ENCODE assay signal across 9 cellular contexts in genomic region chr12:109428038-109428629, GRCh38. TPM values are rescaled to one million over a fixed set of nuclear protein-coding genes. Genes with fewer than 3 reads are reported as not detected.
DNase-seq lines count a peak whose midpoint lies in the region; ATAC-seq, FAIRE-seq and TF ChIP-seq lines count a peak whose summit lies in the region.
"Had no signal": no experiment of that assay in that cellular context is flagged by ENCODE, and none has a peak within 500 bp of the region (broad histone marks: within the 10 kb centered on the region; RNA-seq: fewer than 3 reads in every experiment).

No MANE protein-coding gene starts in this region.

- peaks cover 2 to 7% (median 6%) of the 10 kb centered on the region in 4 donors for H3K4me1 Mint-ChIP-seq in CD4-positive, alpha-beta memory T cell
- peaks cover 5% of the 10 kb centered on the region for H3K4me1 Mint-ChIP-seq in GM23338

- no peak overlapping the region for H3K4me2 ChIP-seq in GM23338

- intact Hi-C loops in CD4-positive, alpha-beta memory T cell (cut with micrococcal nuclease) = loop anchor here (1.0 kb wide), 1 partner anchor 347 kb away; no protein-coding TSS in a partner anchor
- intact Hi-C loops in ascending aorta (cut with DNase I) = loop anchor here (1.0 kb wide), 2 partner anchors 35 to 49 kb away; partner anchors contain the start of genes KCTD10 and UBE3B

- no peak overlapping the region for H3K4me3 ChIP-seq in CD4-positive, alpha-beta memory T cell (ENCODE audit: low read length in 2 of 2)
- no peak overlapping the region for H3K4me3 ChIP-seq in GM23338
- H3K4me3 ChIP-seq in ascending aorta = no peak overlapping the region
- H3K4me3 ChIP-seq in small intestine (ENCODE audit: low read depth in 1 of 2, low read length in 2 of 2) = no peak overlapping the region

- no peaks in the 10 kb centered on the region; the same call in 1 of the 2 replicates for H4K20me1 ChIP-seq in GM23338 (replicated peaks; ENCODE audit: insufficient read depth)

- TF ChIP-seq CTCF in GM23338 (conservative IDR thresholded peaks at IDR 0.05; ENCODE audit: low read depth in 2 of 2) (peak; percentile 96 to 99), ascending aorta (IDR thresholded peaks at IDR 0.05) (peak; percentile 73 to 98 (median 98))

- peaks cover 8 to 11% of the 10 kb centered on the region in 2 donors for H3K27me3 Mint-ChIP-seq in CD4-positive, alpha-beta memory T cell
- peaks cover 6% of the 10 kb centered on the region for H3K27me3 Mint-ChIP-seq in GM23338 (ENCODE audit: insufficient read depth, low read depth, poor library complexity)

- POLR2A ChIA-PET in CD4-positive, alpha-beta memory T cell (lab: Charles Lee; ENCODE audit: partially characterized antibody) = no interaction called here

- 18 to 22% (median 20%) methylated on average over 8 of the region's 8 CpGs for WGBS in small intestine, 3 donors

- H3K27me3 ChIP-seq in CD4-positive, alpha-beta memory T cell (ENCODE audit: insufficient read depth, low read length) = no peaks in the 10 kb centered on the region
- H3K27me3 ChIP-seq in GM23338 (ENCODE audit: insufficient read depth) = no peaks in the 10 kb centered on the region
- no peaks in the 10 kb centered on the region for H3K27me3 ChIP-seq in ascending aorta
- H3K27me3 ChIP-seq in small intestine (ENCODE audit: control insufficient read depth in 2 of 2, insufficient read depth in 2 of 2, low read length in 2 of 2) = no peaks in the 10 kb centered on the region

- peaks cover 0 to 4% (median 0%) of the 10 kb centered on the region in 8 donors for H3K9me3 Mint-ChIP-seq in CD4-positive, alpha-beta memory T cell
- H3K9me3 Mint-ChIP-seq in GM23338 = peaks cover 7% of the 10 kb centered on the region; the same call in 2 of the 3 replicates

- CTCF ChIA-PET in CD4-positive, alpha-beta memory T cell (lab: Charles Lee; ENCODE audit: partially characterized antibody) = interaction anchor here (0.7 to 2.7 kb wide), 20 partner anchors 9 to 370 kb away, joined by 3 to 15 read pairs (median 4); partner anchors contain the start of genes KCTD10 and UBE3B

- peaks cover 4% of the 10 kb centered on the region for H3K4me1 ChIP-seq in CD4-positive, alpha-beta memory T cell (ENCODE audit: insufficient read depth, low read length)
- H3K4me1 ChIP-seq in GM23338 (ENCODE audit: insufficient read depth) (no peaks in the 10 kb centered on the region), ascending aorta (peaks cover 0 to 3% of the 10 kb centered on the region in 2 donors), small intestine (ENCODE audit: control insufficient read depth in 2 of 2, insufficient read depth in 1 of 2, low read depth in 1 of 2, low read length in 1 of 2) (no peaks in the 10 kb centered on the region)

- no peak for FAIRE-seq in small intestine (lab: Jason Lieb, UNC)

- H2AFZ ChIP-seq in GM23338 = no peak overlapping the region

- no peaks in the 10 kb centered on the region for H3K9me3 ChIP-seq in CD4-positive, alpha-beta memory T cell (ENCODE audit: control insufficient read depth in 1 of 2, low read length in 2 of 2)
- H3K9me3 ChIP-seq in ascending aorta (no peaks in the 10 kb centered on the region), small intestine (ENCODE audit: control insufficient read depth, low read depth) (no peaks in the 10 kb centered on the region)

- DNase-seq in CD4-positive, alpha-beta memory T cell = peak; percentile 57 to 70 (median 64)
- peak; percentile 86 for DNase-seq in GM23338 (ENCODE audit: low spot score)
- peak; percentile 55 for DNase-seq in NCI-H187 treated with DMSO at 0.1 percent for 48 hours (lab: John Stamatoyannopoulos, UW)
- peak; percentile 28 for DNase-seq in T-helper 22 cell (ENCODE audit: low read depth)
- DNase-seq in ascending aorta (ENCODE audit: low spot score in 2 of 2) = peak; percentile 31 to 91
- DNase-seq in hippocampal formation (lab: John Stamatoyannopoulos, UW) = peak; percentile 66 to 67
- peak; percentile 77 for DNase-seq in small intestine

- no peak overlapping the region for H3K27ac ChIP-seq in CD4-positive, alpha-beta memory T cell (ENCODE audit: low read depth, low read length)
- no peak overlapping the region for H3K27ac ChIP-seq in GM23338 (ENCODE audit: low read depth)
- H3K27ac ChIP-seq in ascending aorta = no peak overlapping the region
- H3K27ac ChIP-seq in small intestine (ENCODE audit: low read depth in 1 of 2, low read length in 1 of 2) = no peak overlapping the region

- no peaks in the 10 kb centered on the region for H3K36me3 ChIP-seq in CD4-positive, alpha-beta memory T cell (ENCODE audit: insufficient read depth, low read length)
- H3K36me3 ChIP-seq in GM23338 (ENCODE audit: insufficient read depth) (no peaks in the 10 kb centered on the region), ascending aorta (no peaks in the 10 kb centered on the region), small intestine (ENCODE audit: control insufficient read depth in 2 of 2, insufficient read depth in 2 of 2, low read length in 2 of 2) (no peaks in the 10 kb centered on the region)

- H3K27ac Mint-ChIP-seq in CD4-positive, alpha-beta memory T cell = no peak overlapping the region
- no peak overlapping the region for H3K27ac Mint-ChIP-seq in GM23338
- H3K27ac Mint-ChIP-seq: IgD-negative memory B cell had no signal

- H3K79me2 ChIP-seq in GM23338 (replicated peaks; ENCODE audit: insufficient read depth) = no peaks in the 10 kb centered on the region

- peak; percentile 93 for ATAC-seq in GM23338
- no peak for ATAC-seq in HG03097 (IDR thresholded peaks at IDR 0.05; ENCODE audit: low FRiP score, unreplicated experiment)

- no peak overlapping the region for H3K4me3 Mint-ChIP-seq in CD4-positive, alpha-beta memory T cell
- H3K4me3 Mint-ChIP-seq in GM23338 = no peak overlapping the region
- H3K4me3 Mint-ChIP-seq: IgD-negative memory B cell had no signal

- no peaks in the 10 kb centered on the region for H3K9me2 ChIP-seq in GM23338 (ENCODE audit: insufficient read depth)

- no peaks in the 10 kb centered on the region for H3K36me3 Mint-ChIP-seq in CD4-positive, alpha-beta memory T cell
- no peaks in the 10 kb centered on the region for H3K36me3 Mint-ChIP-seq in GM23338 (ENCODE audit: low read depth)

- no peaks in the 10 kb centered on the region for H3F3A ChIP-seq in GM23338 (replicated peaks; ENCODE audit: low read depth)

TF ChIP-seq in GM23338, 12 proteins besides CTCF, POLR2A, EP300 and RAD21 (continues in another document):
- TF ChIP-seq ZNF114 (CRISPR knock-in tag; IDR thresholded peaks at IDR 0.05) (no peak), NANOG (IDR thresholded peaks at IDR 0.05; ENCODE audit: borderline replicate concordance) (no peak)

RNA-seq across cellular contexts. Expression of gene KCTD10, which starts 49.0 kb away (rescaled TPM):
- total RNA-seq in CD4-positive, alpha-beta memory T cell = 10 to 100 TPM; 29.2 to 31.9 TPM
- 10 to 100 TPM; 23.2 to 25.3 TPM for polyA plus RNA-seq in CD4-positive, alpha-beta memory T cell
- total RNA-seq in GM23338 (2014; rRNA removed; shearing (Covaris generic)) = 45.2 and 56.2 TPM in 2 replicates
- polyA plus RNA-seq in GM23338 (2016; fragmentation: Nextera tagmentation; extraction: Ambion mirVana) = 15.8 and 16.8 TPM in 2 replicates
- 102 TPM for total RNA-seq in ascending aorta
- 10 to 100 TPM; 14.3 to 28.4 (median 17.0) TPM for polyA plus RNA-seq in small intestine

RNA-seq across cellular contexts. Expression of gene UBE3B, which starts 49.3 kb away (rescaled TPM):
- total RNA-seq in CD4-positive, alpha-beta memory T cell = 10 to 100 TPM; 55.8 to 58.1 TPM
- polyA plus RNA-seq in CD4-positive, alpha-beta memory T cell = 10 to 100 TPM; 24.0 to 24.4 TPM
- total RNA-seq in GM23338 (2014; rRNA removed; shearing (Covaris generic)) = 20.7 and 20.8 TPM in 2 replicates
- polyA plus RNA-seq in GM23338 (2016; fragmentation: Nextera tagmentation; extraction: Ambion mirVana) (20.8 and 26.8 TPM in 2 replicates), small intestine (10 to 100 TPM; 13.0 to 13.5 (median 13.2) TPM)
- 19.1 TPM for total RNA-seq in ascending aorta

Comparison
In these comparisons a context has a peak if more than half of its experiments do, and no peak if none do; other contexts are left out.
1. DNase-seq: peak in every context shown above with its lines; median percentile 86 in GM23338; 77 in small intestine; 66 in hippocampal formation; 64 in CD4-positive, alpha-beta memory T cell; 61 in ascending aorta; 55 in NCI-H187 treated with DMSO at 0.1 percent for 48 hours; 28 in T-helper 22 cell.